ENCODE assay signal across 1 cellular context in the genomic region with DNA sequence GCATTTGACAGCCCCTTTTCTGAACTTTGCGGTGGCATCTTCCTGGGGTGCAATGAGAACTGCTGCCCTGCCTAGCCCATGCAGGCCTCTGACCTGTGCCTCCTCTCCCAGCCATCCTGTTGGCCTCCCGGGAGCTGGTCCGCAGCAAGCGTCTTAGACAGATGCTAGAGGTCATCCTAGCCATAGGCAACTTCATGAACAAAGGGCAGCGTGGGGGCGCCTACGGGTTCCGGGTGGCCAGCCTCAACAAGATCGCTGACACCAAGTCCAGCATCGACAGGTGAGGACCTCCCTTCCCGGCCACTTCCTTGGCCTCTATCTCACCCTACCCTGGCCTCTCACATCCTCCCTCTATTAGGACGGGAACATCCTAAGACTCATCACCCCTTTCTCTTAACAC.
TF ChIP-seq lines count a peak whose summit lies in the region.

No MANE protein-coding gene starts in this region.

TF ChIP-seq in H1, 55 proteins besides CTCF, POLR2A, EP300 and RAD21:
- TF ChIP-seq NRF1 (IDR thresholded peaks at IDR 0.05; ENCODE audit: low read depth, low read length) (no peak), SP2 (IDR thresholded peaks at IDR 0.05; ENCODE audit: low read length) (no peak), USF2 (IDR thresholded peaks at IDR 0.05; ENCODE audit: low read length) (no peak), JUND (IDR thresholded peaks at IDR 0.05; ENCODE audit: low read length) (no peak), CREB1 (IDR thresholded peaks at IDR 0.05) (no peak), ZNF274 (IDR thresholded peaks at IDR 0.05; ENCODE audit: borderline replicate concordance, extremely low read depth, low read length) (no peak), CEBPB (IDR thresholded peaks at IDR 0.05; ENCODE audit: low read depth, low read length) (no peak)
- TF ChIP-seq, protein P1, sequence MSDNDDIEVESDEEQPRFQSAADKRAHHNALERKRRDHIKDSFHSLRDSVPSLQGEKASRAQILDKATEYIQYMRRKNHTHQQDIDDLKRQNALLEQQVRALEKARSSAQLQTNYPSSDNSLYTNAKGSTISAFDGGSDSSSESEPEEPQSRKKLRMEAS (IDR thresholded peaks at IDR 0.05) = no peak
